ENCODE assay signal across 24 cellular contexts in genomic region chr1:208251015-208251414, GRCh38. TPM values are rescaled to one million over a fixed set of nuclear protein-coding genes. Genes with fewer than 3 reads are reported as not detected.
A peak's percentile ranks its signal among the peaks of the same experiment; 100 is the strongest.
DNase-seq lines count a peak whose midpoint lies in the region; ATAC-seq, FAIRE-seq and TF ChIP-seq lines count a peak whose summit lies in the region.
"Had no signal": no experiment of that assay in that cellular context is flagged by ENCODE, and none has a peak within 500 bp of the region (broad histone marks: within the 10 kb centered on the region; RNA-seq: fewer than 3 reads in every experiment).

No MANE protein-coding gene starts in this region.

- DNase-seq in ELF-1 (ENCODE audit: low read depth, low spot score) (peak; percentile 57), HepG2 (ENCODE audit: low spot score) (no peak), neuronal stem cell (ENCODE audit: low spot score) (no peak), NCI-H446 (lab: John Stamatoyannopoulos, UW) (no peak)
- DNase-seq: Calu3; CD8-positive, alpha-beta memory T cell; HCEC 1CT; Kasumi-1; MV-4-11; NCI-H1105; NCI-H1436 treated with DMSO at 0.1 percent for 48 hours; NCI-H187 treated with DMSO at 0.1 percent for 48 hours; NCI-H2171 treated with DMSO at 0.1 percent for 48 hours; NCI-H524 treated with DMSO at 0.1 percent for 48 hours; SHP77; T-helper 1 cell had no signal

- no peak overlapping the region for H2BK15ac ChIP-seq in neuronal stem cell (ENCODE audit: low read length)

- H3K4me1 Mint-ChIP-seq in brain: peaks cover 92% of the 10 kb centered on the region
- H3K4me1 Mint-ChIP-seq: CD8-positive, alpha-beta memory T cell had no signal

- H3K4ac ChIP-seq in neuronal stem cell (ENCODE audit: low read length): no peak overlapping the region

- H4K91ac ChIP-seq in neuronal stem cell (ENCODE audit: low read depth, low read length, poor library complexity): no peak overlapping the region

- no peaks in the 10 kb centered on the region for H3K36me3 Mint-ChIP-seq in brain
- H3K36me3 Mint-ChIP-seq: CD8-positive, alpha-beta memory T cell had no signal

- H3K36me3 ChIP-seq in HepG2 (replicated peaks in 1 of 2; ENCODE audit: control insufficient read depth in 1 of 2, insufficient read depth in 2 of 2, low read length in 2 of 2): no peaks in the 10 kb centered on the region
- H3K36me3 ChIP-seq in neuronal stem cell (replicated peaks in 1 of 2; ENCODE audit: control insufficient read depth in 2 of 2, insufficient read depth in 2 of 2, low read length in 2 of 2): no peaks in the 10 kb centered on the region

- H3K79me1 ChIP-seq in neuronal stem cell (ENCODE audit: low read depth, low read length): peaks cover 2% of the 10 kb centered on the region

- H3K4me3 ChIP-seq in HepG2 (replicated peaks in 1 of 3; ENCODE audit: insufficient read depth in 1 of 3, low read depth in 2 of 3, low read length in 3 of 3) (no peak overlapping the region), neuronal stem cell (ENCODE audit: low read length in 2 of 2) (no peak overlapping the region)
- H3K4me3 ChIP-seq: K562 had no signal

- no TSS peak for BruUV-seq in HepG2 (replicated peaks; lab: Mats Ljungman, UMichigan)

- H3K9me3 Mint-ChIP-seq in brain: peaks cover 0 to 2% (median 0%) of the 10 kb centered on the region in 5 experiments
- H3K9me3 Mint-ChIP-seq: CD8-positive, alpha-beta memory T cell had no signal

- H3K27ac ChIP-seq in HepG2 (ENCODE audit: extremely low read length, insufficient read depth, low read length) (no peak overlapping the region), neuronal stem cell (replicated peaks; ENCODE audit: low read length) (no peak overlapping the region)
- H3K27ac ChIP-seq: C4-2B, RWPE1 had no signal

- H3K4me2 ChIP-seq in HepG2 (ENCODE audit: low read depth, low read length) (no peak overlapping the region), neuronal stem cell (ENCODE audit: insufficient read depth, low read length, poor library complexity, severe bottlenecking) (no peak overlapping the region)

- no peak overlapping the region for H3K9ac ChIP-seq in HepG2 (ENCODE audit: insufficient read depth, low read depth, low read length)
- H3K9ac ChIP-seq in neuronal stem cell (ENCODE audit: low read depth, low read length, poor library complexity): no peak overlapping the region

- no peak overlapping the region for H3K14ac ChIP-seq in neuronal stem cell (ENCODE audit: low read length)

- peak; percentile 12; the same call in 2 of the 3 replicates for ATAC-seq in HepG2
- no peak for ATAC-seq in GM18868 (IDR thresholded peaks at IDR 0.05; ENCODE audit: unreplicated experiment)
- no peak for ATAC-seq in GM21423 (IDR thresholded peaks at IDR 0.05; ENCODE audit: unreplicated experiment)
- ATAC-seq: K562, Panc1 had no signal

- no peak overlapping the region for H2BK12ac ChIP-seq in neuronal stem cell (ENCODE audit: low read length)

- H2BK5ac ChIP-seq in neuronal stem cell (ENCODE audit: low read length): no peak overlapping the region

- H3K4me1 ChIP-seq in HepG2 (ENCODE audit: insufficient read depth, low read length) (peaks cover 45% of the 10 kb centered on the region), neuronal stem cell (ENCODE audit: control insufficient read depth in 2 of 2, insufficient read depth in 1 of 2, low read depth in 1 of 2, low read length in 2 of 2) (peaks cover 10 to 19% of the 10 kb centered on the region in 2 donors)

- H2AFZ ChIP-seq in HepG2 (ENCODE audit: low read length) (no peak overlapping the region), neuronal stem cell (ENCODE audit: low read length) (no peak overlapping the region)

- no peak overlapping the region for H3K23ac ChIP-seq in neuronal stem cell (ENCODE audit: low read depth, low read length, poor library complexity)

- peak overlapping the region in 3 of 5 experiments; percentile 27 to 73 (median 73) for H3K27ac Mint-ChIP-seq in brain
- H3K27ac Mint-ChIP-seq: CD8-positive, alpha-beta memory T cell had no signal

- intact Hi-C loops in HepG2 (cut with micrococcal nuclease; ENCODE audit: unreplicated experiment): no loop called here

- H3K27me3 Mint-ChIP-seq in brain: peaks cover 3% of the 10 kb centered on the region

- CTCF ChIA-PET in HepG2 (lab: Yijun Ruan, JAX; ENCODE audit: low intra/inter-chr PET ratio, low total read pairs): no interaction called here

- FAIRE-seq in HepG2 (lab: Jason Lieb, UNC): no peak
- FAIRE-seq: H1, K562 had no signal

- TF ChIP-seq EP300 in HepG2 (IDR thresholded peaks at IDR 0.05; ENCODE audit: low read depth in 2 of 2, low read length in 2 of 2): no peak
- TF ChIP-seq EP300 in HepG2 (CRISPR knock-in tag; IDR thresholded peaks at IDR 0.05; ENCODE audit: borderline replicate concordance): no peak

- H2AK5ac ChIP-seq in neuronal stem cell (ENCODE audit: low read depth, low read length): no peak overlapping the region

- TF ChIP-seq CTCF in brain (conservative IDR thresholded peaks at IDR 0.05) (no peak), HepG2 (CRISPR knock-in tag; IDR thresholded peaks at IDR 0.05) (no peak)

- H4K20me1 ChIP-seq in HepG2 (ENCODE audit: insufficient read depth, low read length): no peaks in the 10 kb centered on the region

- H3K18ac ChIP-seq in neuronal stem cell (ENCODE audit: low read length): peak overlapping the region; percentile 45

- no peak overlapping the region for H2BK120ac ChIP-seq in neuronal stem cell (ENCODE audit: low read depth, low read length)

- H3K79me2 ChIP-seq in HepG2 (ENCODE audit: insufficient read depth, low read length): no peaks in the 10 kb centered on the region

- POLR2A ChIA-PET in HepG2 (lab: Yijun Ruan, JAX): no interaction called here

- in situ Hi-C loops in HepG2 (cut with HindIII; ENCODE audit: extremely low pct_ligation_motif_present, low pct_unique_long_range_greater_than_20kb): no loop called here

- TF ChIP-seq RAD21 in HepG2 (CRISPR knock-in tag; IDR thresholded peaks at IDR 0.05): no peak

- TF ChIP-seq POLR2A in HepG2 (IDR thresholded peaks at IDR 0.05; ENCODE audit: insufficient read depth in 1 of 2, low read depth in 2 of 2, low read length in 2 of 2): no peak

- H4K8ac ChIP-seq in neuronal stem cell (ENCODE audit: low read depth, low read length): no peak overlapping the region

- H3K4me3 Mint-ChIP-seq in brain: no peak overlapping the region
- H3K4me3 Mint-ChIP-seq: CD8-positive, alpha-beta memory T cell had no signal

- 4% methylated on average over 3 of the region's 5 CpGs for WGBS in HepG2 (ENCODE audit: low lambda C conversion rate)
- whole genome bisulfite sequencing in neuronal stem cell (ENCODE audit: extremely low coverage in 2 of 2, insufficient read length in 2 of 2, insufficient replicate concordance in 1 of 2), 2 donors: no CpG with 5 or more reads among the region's 5 CpGs

- H3K27me3 ChIP-seq in HepG2 (ENCODE audit: control insufficient read depth in 1 of 2, insufficient read depth in 2 of 2, low read length in 2 of 2) (peaks cover 0 to 12% of the 10 kb centered on the region in 2 experiments; a peak in 2 of 5 replicates), neuronal stem cell (ENCODE audit: control insufficient read depth in 3 of 3, insufficient read depth in 3 of 3, low read depth in 1 of 3, low read length in 3 of 3) (peaks cover 0 to 50% (median 0%) of the 10 kb centered on the region in 3 experiments)

- H3K9me3 ChIP-seq in HepG2 (ENCODE audit: low read length) (no peaks in the 10 kb centered on the region), neuronal stem cell (replicated peaks in 1 of 2; ENCODE audit: control insufficient read depth in 2 of 2, insufficient read depth in 1 of 2, low read depth in 1 of 2, low read length in 2 of 2) (no peaks in the 10 kb centered on the region)

RNA-seq across cellular contexts. Expression of gene PLXNA2, which starts 6.8 kb away (rescaled TPM):
- 5.7 TPM for polyA plus RNA-seq in brain (ENCODE audit: insufficient read depth, low read depth, low replicate concordance)
- total RNA-seq in HepG2 (2016; rRNA removed; fragmentation: Illumina TruSeq; extraction: Trizol): 0.24 and 1.1 TPM in 2 replicates
- total RNA-seq in HepG2 (2016; cell fraction: cytosol; rRNA removed; fragmentation: Illumina TruSeq; extraction: Trizol; ENCODE audit: low read depth): under 0.01 and 0.18 TPM in 2 replicates
- 0.22 and 0.71 TPM in 2 replicates for total RNA-seq in HepG2 (2016; cell fraction: insoluble cytoplasmic fraction; rRNA removed; fragmentation: Illumina TruSeq; extraction: Trizol)
- 0.28 and 0.49 TPM in 2 replicates for total RNA-seq in HepG2 (2016; cell fraction: membrane; rRNA removed; fragmentation: Illumina TruSeq; extraction: Trizol)
- 1.5 and 1.9 TPM in 2 replicates for total RNA-seq in HepG2 (2016; cell fraction: nucleus; rRNA removed; fragmentation: Illumina TruSeq; extraction: Trizol)
- 2.1 TPM in 2 replicates for polyA plus RNA-seq in HepG2 (2011; rRNA removed)
- polyA plus RNA-seq in HepG2 (2011; cell fraction: cytosol; rRNA removed): 0.59 and 1.1 TPM in 2 replicates
- polyA plus RNA-seq in HepG2 (2011; cell fraction: nucleus; rRNA removed): 8.7 and 12.0 TPM in 2 replicates
- 1.0 and 1.7 TPM in 2 replicates for polyA plus RNA-seq in HepG2 (2012)
- polyA plus RNA-seq in HepG2 (2016; cell fraction: cytosol; fragmentation: Illumina TruSeq; extraction: Trizol; ENCODE audit: low read depth): 0.03 and 0.07 TPM in 2 replicates
- 0.33 and 0.36 TPM in 2 replicates for polyA plus RNA-seq in HepG2 (2016; cell fraction: insoluble cytoplasmic fraction; fragmentation: Illumina TruSeq; extraction: Trizol; ENCODE audit: low read depth)
- polyA plus RNA-seq in HepG2 (2016; cell fraction: membrane; fragmentation: Illumina TruSeq; extraction: Trizol; ENCODE audit: low read depth): 0.17 and 0.33 TPM in 2 replicates
- 3.2 and 3.4 TPM in 2 replicates for polyA plus RNA-seq in HepG2 (2016; cell fraction: nucleus; fragmentation: Illumina TruSeq; extraction: Trizol; ENCODE audit: insufficient read depth, low read depth)
- polyA minus RNA-seq in HepG2 (2011; rRNA and poly(A)+ RNA removed; ENCODE audit: low replicate concordance): 6.7 and 14.5 TPM in 2 replicates
- polyA minus RNA-seq in HepG2 (2011; cell fraction: cytosol; rRNA and poly(A)+ RNA removed): 1.8 and 3.3 TPM in 2 replicates
- polyA minus RNA-seq in HepG2 (2011; cell fraction: nucleus; rRNA and poly(A)+ RNA removed): 7.1 and 8.1 TPM in 2 replicates
- polyA plus RNA-seq in neuronal stem cell (2013, experiment 1 of 2): 1.2 TPM
- polyA plus RNA-seq in neuronal stem cell (2013, experiment 2 of 2): 1.1 TPM
